ENCODE assay signal across 16 cellular contexts in genomic region chr3:14441240-14441919, GRCh38. TPM values are rescaled to one million over a fixed set of nuclear protein-coding genes. Genes with fewer than 3 reads are reported as not detected.
DNase-seq lines count a peak whose midpoint lies in the region; ATAC-seq and TF ChIP-seq lines count a peak whose summit lies in the region.
"Had no signal": no experiment of that assay in that cellular context is flagged by ENCODE, and none has a peak within 500 bp of the region (broad histone marks: within the 10 kb centered on the region; RNA-seq: fewer than 3 reads in every experiment).

No MANE protein-coding gene starts in this region.

- H3K27me3 ChIP-seq in mammary epithelial cell (ENCODE audit: insufficient read depth, low read length): no peaks in the 10 kb centered on the region
- no peaks in the 10 kb centered on the region for H3K27me3 ChIP-seq in upper lobe of right lung
- H3K27me3 ChIP-seq: spleen, testis had no signal

- no peak for DNase-seq in activated naive CD4-positive, alpha-beta T cell treated with anti-CD3 and anti-CD28 coated beads, Interleukin-2, amount 10 ng/mL, durations not matched to agents 7 days and 5 days
- no peak for DNase-seq in activated naive CD4-positive, alpha-beta T cell (lab: John Stamatoyannopoulos, UW)
- DNase-seq in mammary epithelial cell (peak; percentile 34), kidney tubule cell (ENCODE audit: low spot score) (peak; percentile 35), upper lobe of right lung (no peak), osteocyte (ENCODE audit: extremely low spot score, unreplicated experiment) (no peak), ecto neural progenitor cell (ENCODE audit: low spot score) (no peak)
- DNase-seq: activated effector memory CD4-positive, alpha-beta T cell treated with anti-CD3 and anti-CD28 coated beads, Interleukin-2, amount 50 U/mL, for 16 hours; hippocampal formation; NCI-H510A treated with DMSO at 0.1 percent for 48 hours; spleen; T-helper 9 cell; testis had no signal

- intact Hi-C loops in mammary epithelial cell (cut with micrococcal nuclease): no loop called here
- intact Hi-C loops in upper lobe of right lung (cut with DNase I): no loop called here

- H3K36me3 ChIP-seq in mammary epithelial cell (ENCODE audit: insufficient read depth, low read length): peaks cover 6% of the 10 kb centered on the region
- peaks cover 12% of the 10 kb centered on the region for H3K36me3 ChIP-seq in upper lobe of right lung

- no peak overlapping the region for H3K4me3 Mint-ChIP-seq in activated naive CD4-positive, alpha-beta T cell treated with anti-CD3 and anti-CD28 coated beads, Interleukin-2, amount 10 ng/mL, durations not matched to agents 7 days and 5 days
- H3K4me3 Mint-ChIP-seq in osteocyte (ENCODE audit: unreplicated experiment): no peak overlapping the region

- in situ Hi-C loops in mammary epithelial cell (cut with MboI; ENCODE audit: low sequenced_read_pairs in 2 of 2): no loop called here

- H3K27ac ChIP-seq in mammary epithelial cell (ENCODE audit: insufficient read depth, low read depth, low read length): no peak overlapping the region
- H3K27ac ChIP-seq in upper lobe of right lung: peak overlapping the region; percentile 3
- H3K27ac ChIP-seq: testis had no signal

- dilution Hi-C loops in mammary epithelial cell (cut with HindIII; ENCODE audit: low sequenced_read_pairs): no loop called here

- H3K4me1 ChIP-seq in mammary epithelial cell (ENCODE audit: insufficient read depth, low read length) (peaks cover 7% of the 10 kb centered on the region), upper lobe of right lung (peaks cover 50% of the 10 kb centered on the region)

- no peak overlapping the region for H3K9ac ChIP-seq in mammary epithelial cell (ENCODE audit: insufficient read depth, low read length)

- H3K9me3 ChIP-seq in mammary epithelial cell (replicated peaks; ENCODE audit: insufficient read depth, low read length) (no peaks in the 10 kb centered on the region), upper lobe of right lung (no peaks in the 10 kb centered on the region)
- H3K9me3 ChIP-seq: spleen, testis had no signal

- peak overlapping the region; percentile 55 for H3K27ac Mint-ChIP-seq in activated naive CD4-positive, alpha-beta T cell treated with anti-CD3 and anti-CD28 coated beads, Interleukin-2, amount 10 ng/mL, durations not matched to agents 7 days and 5 days
- no peak overlapping the region for H3K27ac Mint-ChIP-seq in osteocyte (ENCODE audit: unreplicated experiment)

- H3K4me2 ChIP-seq in mammary epithelial cell (ENCODE audit: insufficient read depth, low read depth, low read length): no peak overlapping the region

- peaks cover 18% of the 10 kb centered on the region for H3K36me3 Mint-ChIP-seq in activated naive CD4-positive, alpha-beta T cell treated with anti-CD3 and anti-CD28 coated beads, Interleukin-2, amount 10 ng/mL, durations not matched to agents 7 days and 5 days
- H3K36me3 Mint-ChIP-seq in osteocyte (ENCODE audit: unreplicated experiment): peaks cover 11% of the 10 kb centered on the region

- no peak for ATAC-seq in upper lobe of right lung
- no peak for ATAC-seq in GM21381 (IDR thresholded peaks at IDR 0.05; ENCODE audit: unreplicated experiment)
- ATAC-seq: HepG2, left lobe of liver had no signal

- CTCF ChIA-PET in activated naive CD4-positive, alpha-beta T cell treated with anti-CD3 and anti-CD28 coated beads, Interleukin-2, amount 10 ng/mL, durations not matched to agents 7 days and 5 days (lab: Charles Lee): interaction anchor here (1.2 kb wide), 1 partner anchor 27 kb away, joined by 4 read pairs; no protein-coding TSS in a partner anchor
- CTCF ChIA-PET in mammary epithelial cell (lab: Charles Lee; ENCODE audit: low non-redundant PET): no interaction called here

- no peaks in the 10 kb centered on the region for H3K9me3 Mint-ChIP-seq in activated naive CD4-positive, alpha-beta T cell treated with anti-CD3 and anti-CD28 coated beads, Interleukin-2, amount 10 ng/mL, durations not matched to agents 7 days and 5 days
- no peaks in the 10 kb centered on the region for H3K9me3 Mint-ChIP-seq in osteocyte (ENCODE audit: unreplicated experiment)

- H4K20me1 ChIP-seq in mammary epithelial cell (ENCODE audit: insufficient read depth, low read length): no peaks in the 10 kb centered on the region

- WGBS in mammary epithelial cell (ENCODE audit: low coverage, missing lambda C conversion rate): 96% methylated on average over 14 of the region's 18 CpGs

- H3K27me3 Mint-ChIP-seq in activated naive CD4-positive, alpha-beta T cell treated with anti-CD3 and anti-CD28 coated beads, Interleukin-2, amount 10 ng/mL, durations not matched to agents 7 days and 5 days: no peaks in the 10 kb centered on the region
- H3K27me3 Mint-ChIP-seq in osteocyte (ENCODE audit: unreplicated experiment): no peaks in the 10 kb centered on the region

- H3K4me1 Mint-ChIP-seq in activated naive CD4-positive, alpha-beta T cell treated with anti-CD3 and anti-CD28 coated beads, Interleukin-2, amount 10 ng/mL, durations not matched to agents 7 days and 5 days: peaks cover 11% of the 10 kb centered on the region
- peaks cover 28% of the 10 kb centered on the region for H3K4me1 Mint-ChIP-seq in osteocyte (ENCODE audit: unreplicated experiment)

- no TSS peak for BruUV-seq in mammary epithelial cell (replicated peaks; lab: Mats Ljungman, UMichigan)

- H3K79me2 ChIP-seq in mammary epithelial cell (ENCODE audit: insufficient read depth, low read length): peaks cover 27% of the 10 kb centered on the region

- H2AFZ ChIP-seq in mammary epithelial cell (ENCODE audit: low read depth, low read length): no peak overlapping the region

- H3K4me3 ChIP-seq in mammary epithelial cell (replicated peaks in 1 of 3; ENCODE audit: insufficient read depth in 1 of 3, low read depth in 2 of 3, low read length in 3 of 3) (no peak overlapping the region), upper lobe of right lung (no peak overlapping the region)
- H3K4me3 ChIP-seq: spleen, testis had no signal

- TF ChIP-seq CTCF in mammary epithelial cell (conservative IDR thresholded peaks at IDR 0.05 in 1 of 2, IDR thresholded peaks at IDR 0.05 in 1 of 2; ENCODE audit: extremely low read depth in 1 of 2, insufficient read depth in 1 of 2, low read depth in 1 of 2, low read length in 2 of 2) (no peak), upper lobe of right lung (IDR thresholded peaks at IDR 0.05) (no peak), osteocyte (IDR thresholded peaks at IDR 0.05) (no peak)

RNA-seq across cellular contexts. Expression of gene SLC6A6, which starts 39.0 kb away (rescaled TPM):
- total RNA-seq in mammary epithelial cell: 10 to 100 TPM; 14.8 to 17.7 TPM
- polyA plus RNA-seq in mammary epithelial cell: 13.4 TPM
- polyA minus RNA-seq in mammary epithelial cell: 76.1 TPM
- total RNA-seq in upper lobe of right lung: 54.3 TPM
- total RNA-seq in osteocyte: 37.2 and 41.9 TPM in 2 replicates

Comparison
In these comparisons a context has a peak if more than half of its experiments do, and no peak if none do; other contexts are left out.
1. DNase-seq: peak in mammary epithelial cell (single experiment) and kidney tubule cell (single experiment); none in activated naive CD4-positive, alpha-beta T cell treated with anti-CD3 and anti-CD28 coated beads, Interleukin-2, amount 10 ng/mL, durations not matched to agents 7 days and 5 days (single experiment), activated naive CD4-positive, alpha-beta T cell (0 of 4), upper lobe of right lung (single experiment), osteocyte (single experiment) and ecto neural progenitor cell (single experiment).